ENCODE assay signal across 8 cellular contexts in the genomic region with DNA sequence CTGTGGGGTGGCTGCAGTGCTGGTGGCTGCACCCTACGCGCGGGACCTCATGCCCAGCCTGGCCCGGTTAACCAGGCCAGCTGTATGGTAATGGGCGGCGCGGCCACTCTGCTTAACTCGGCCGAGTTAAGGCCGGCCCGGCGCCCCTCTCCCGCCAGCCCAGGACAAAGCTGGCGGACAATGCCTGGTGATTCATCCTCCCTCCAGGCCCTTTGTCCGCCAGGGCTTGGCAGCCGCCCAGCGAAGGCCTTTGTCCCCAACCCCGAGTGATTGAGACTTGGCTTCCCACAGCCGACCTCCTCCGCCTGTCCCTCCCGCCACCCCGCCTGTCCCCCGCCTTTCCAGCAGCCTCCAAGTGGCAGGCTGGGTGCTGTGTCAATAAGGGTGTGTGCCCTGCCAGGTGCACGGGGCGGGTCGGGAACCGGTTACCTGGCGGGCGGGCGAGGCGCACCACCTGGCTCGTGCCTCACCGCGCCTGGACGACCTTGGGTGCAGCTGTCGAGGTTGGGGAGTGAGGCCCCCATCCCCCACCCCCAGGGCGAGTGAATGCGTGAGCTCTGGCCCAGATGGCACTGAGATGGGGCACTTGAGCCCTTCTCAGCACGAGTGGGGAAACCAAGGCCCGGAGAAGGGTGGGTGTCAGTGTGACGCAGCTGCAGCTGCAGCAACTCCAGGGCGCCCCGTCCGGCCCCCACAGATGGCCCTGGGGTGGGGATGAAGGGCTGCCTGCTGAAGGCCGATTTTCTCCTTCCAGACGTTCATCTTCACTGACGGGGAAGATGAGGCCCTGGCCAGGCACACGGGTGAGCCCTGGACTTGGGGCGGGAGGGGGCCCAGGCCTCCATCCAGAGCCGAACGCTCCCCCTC. TPM values are rescaled to one million over a fixed set of nuclear protein-coding genes. Genes with fewer than 3 reads are reported as not detected.
DNase-seq lines count a peak whose midpoint lies in the region; ATAC-seq and TF ChIP-seq lines count a peak whose summit lies in the region.

No MANE protein-coding gene starts in this region.

- CTCF ChIA-PET in activated CD8-positive, alpha-beta memory T cell treated with anti-CD3 and anti-CD28 coated beads, Interleukin-2, amount 10 ng/mL, durations not matched to agents 7 days and 5 days (lab: Charles Lee): no interaction called here

- peak overlapping the region; percentile 96 for H3K4me3 Mint-ChIP-seq in activated CD8-positive, alpha-beta memory T cell treated with anti-CD3 and anti-CD28 coated beads, Interleukin-2, amount 10 ng/mL, durations not matched to agents 7 days and 5 days
- peak overlapping the region; percentile 41 to 98 for H3K4me3 Mint-ChIP-seq in effector memory CD8-positive, alpha-beta T cell

- H3K27me3 ChIP-seq in Peyer's patch (no peaks in the 10 kb centered on the region), upper lobe of left lung (peaks cover 0 to 5% (median 1%) of the 10 kb centered on the region in 4 donors)

- peak overlapping the region in 2 of 4 donors; percentile 71 to 73 for H3K4me3 ChIP-seq in Peyer's patch
- peak overlapping the region in 3 of 4 donors; percentile 56 to 71 (median 68) for H3K4me3 ChIP-seq in upper lobe of left lung

- peaks cover 61% of the 10 kb centered on the region for H3K4me1 Mint-ChIP-seq in activated CD8-positive, alpha-beta memory T cell treated with anti-CD3 and anti-CD28 coated beads, Interleukin-2, amount 10 ng/mL, durations not matched to agents 7 days and 5 days
- H3K4me1 Mint-ChIP-seq in effector memory CD8-positive, alpha-beta T cell (ENCODE audit: low read depth in 2 of 2): peaks cover 39 to 49% of the 10 kb centered on the region in 2 donors

- H3K36me3 ChIP-seq in Peyer's patch (peaks cover 0 to 32% (median 0%) of the 10 kb centered on the region in 3 donors), upper lobe of left lung (peaks cover 0 to 29% (median 19%) of the 10 kb centered on the region in 4 donors)

- no peak overlapping the region for H3K27ac Mint-ChIP-seq in activated CD8-positive, alpha-beta memory T cell treated with anti-CD3 and anti-CD28 coated beads, Interleukin-2, amount 10 ng/mL, durations not matched to agents 7 days and 5 days
- H3K27ac Mint-ChIP-seq in effector memory CD8-positive, alpha-beta T cell: peak overlapping the region in 1 of 2 donors; percentile 97

- H3K27me3 Mint-ChIP-seq in activated CD8-positive, alpha-beta memory T cell treated with anti-CD3 and anti-CD28 coated beads, Interleukin-2, amount 10 ng/mL, durations not matched to agents 7 days and 5 days: no peaks in the 10 kb centered on the region
- H3K27me3 Mint-ChIP-seq in effector memory CD8-positive, alpha-beta T cell: no peaks in the 10 kb centered on the region

- no peaks in the 10 kb centered on the region for H3K9me3 ChIP-seq in Peyer's patch
- H3K9me3 ChIP-seq in upper lobe of left lung: no peaks in the 10 kb centered on the region

- no peak for DNase-seq in activated CD8-positive, alpha-beta memory T cell treated with anti-CD3 and anti-CD28 coated beads, Interleukin-2, amount 10 ng/mL, durations not matched to agents 7 days and 5 days
- no peak for DNase-seq in activated CD8-positive, alpha-beta memory T cell treated with anti-CD3 and anti-CD28 coated beads, Interleukin-2, amount 50 U/mL, for 48 hours
- DNase-seq in Peyer's patch (peak in 2 of 3 donors; percentile 94 to 98), medulla oblongata (ENCODE audit: extremely low spot score) (peak; percentile 95), upper lobe of left lung (peak; percentile 93)
- DNase-seq in effector memory CD8-positive, alpha-beta T cell: no peak
- no peak for DNase-seq in activated naive CD4-positive, alpha-beta T cell treated with anti-CD3 and anti-CD28 coated beads, Interleukin-2, amount 50 U/mL, for 16 hours

- H3K27ac ChIP-seq in Peyer's patch (peak overlapping the region; percentile 85 to 99 (median 94)), upper lobe of left lung (peak overlapping the region; percentile 83 to 96 (median 90))

- 58 to 61% methylated on average over 21 to 35 of the region's 51 CpGs for WGBS in upper lobe of left lung, 2 donors

- peaks cover 26% of the 10 kb centered on the region for H3K36me3 Mint-ChIP-seq in activated CD8-positive, alpha-beta memory T cell treated with anti-CD3 and anti-CD28 coated beads, Interleukin-2, amount 10 ng/mL, durations not matched to agents 7 days and 5 days
- H3K36me3 Mint-ChIP-seq in effector memory CD8-positive, alpha-beta T cell (ENCODE audit: insufficient read depth): peaks cover 88% of the 10 kb centered on the region

- TF ChIP-seq EP300 in upper lobe of left lung (IDR thresholded peaks at IDR 0.05): no peak

- H3K4me1 ChIP-seq in Peyer's patch (peaks cover 15 to 85% (median 64%) of the 10 kb centered on the region in 4 donors), upper lobe of left lung (peaks cover 78 to 98% (median 92%) of the 10 kb centered on the region in 4 donors)

- no peaks in the 10 kb centered on the region for H3K9me3 Mint-ChIP-seq in activated CD8-positive, alpha-beta memory T cell treated with anti-CD3 and anti-CD28 coated beads, Interleukin-2, amount 10 ng/mL, durations not matched to agents 7 days and 5 days (ENCODE audit: low read depth)
- no peaks in the 10 kb centered on the region for H3K9me3 Mint-ChIP-seq in effector memory CD8-positive, alpha-beta T cell

- ATAC-seq in activated CD8-positive, alpha-beta memory T cell treated with anti-CD3 and anti-CD28 coated beads, Interleukin-2, amount 10 ng/mL, durations not matched to agents 7 days and 5 days: no peak
- no peak for ATAC-seq in effector memory CD8-positive, alpha-beta T cell (replicated peaks)
- peak; percentile 16 to 74 for ATAC-seq in upper lobe of left lung (ENCODE audit: low FRiP score in 2 of 2)
- ATAC-seq in GM19452 (IDR thresholded peaks at IDR 0.05; ENCODE audit: unreplicated experiment): no peak

- TF ChIP-seq POLR2A in Peyer's patch (IDR thresholded peaks at IDR 0.05) (peak; percentile 49 to 53), upper lobe of left lung (IDR thresholded peaks at IDR 0.05) (no peak)

- TF ChIP-seq CTCF in Peyer's patch (IDR thresholded peaks at IDR 0.05) (peak in 3 of 6 experiments; percentile 13 to 21 (median 15)), upper lobe of left lung (IDR thresholded peaks at IDR 0.05) (peak in 1 of 6 experiments; percentile 25)

RNA-seq across cellular contexts. Expression of a gene that starts 4.6 kb away (rescaled TPM):
- 100 to 1,000 TPM; 101 to 104 TPM for total RNA-seq in activated CD8-positive, alpha-beta memory T cell treated with anti-CD3 and anti-CD28 coated beads, Interleukin-2, amount 10 ng/mL, durations not matched to agents 7 days and 5 days
- total RNA-seq in Peyer's patch (100 to 1,000 TPM in 1 of 4 donors, 10 to 100 TPM in 3; 22.3 to 104 (median 41.7) TPM), upper lobe of left lung (10 to 100 TPM; 30.6 to 62.9 (median 45.2) TPM)

RNA-seq across cellular contexts. Expression of a gene that starts 31.1 kb away (rescaled TPM):
- 10 to 100 TPM; 41.5 to 43.5 TPM for total RNA-seq in activated CD8-positive, alpha-beta memory T cell treated with anti-CD3 and anti-CD28 coated beads, Interleukin-2, amount 10 ng/mL, durations not matched to agents 7 days and 5 days
- total RNA-seq in Peyer's patch (10 to 100 TPM; 43.3 to 73.3 (median 54.1) TPM), upper lobe of left lung (10 to 100 TPM; 23.9 to 68.3 (median 31.0) TPM)

RNA-seq across cellular contexts. Expression of a gene that starts 34.6 kb away (rescaled TPM):
- 10 to 100 TPM; 14.9 to 15.2 TPM for total RNA-seq in activated CD8-positive, alpha-beta memory T cell treated with anti-CD3 and anti-CD28 coated beads, Interleukin-2, amount 10 ng/mL, durations not matched to agents 7 days and 5 days
- 100 to 1,000 TPM in 1 of 4 donors, 10 to 100 TPM in 3; 30.0 to 159 (median 72.2) TPM for total RNA-seq in Peyer's patch
- total RNA-seq in upper lobe of left lung: 10 to 100 TPM; 18.0 to 51.3 (median 23.9) TPM

RNA-seq across cellular contexts. Expression of a gene that starts 48.0 kb away (rescaled TPM):
- total RNA-seq in activated CD8-positive, alpha-beta memory T cell treated with anti-CD3 and anti-CD28 coated beads, Interleukin-2, amount 10 ng/mL, durations not matched to agents 7 days and 5 days: not detected
- total RNA-seq in Peyer's patch (not detected), upper lobe of left lung (not detected)

Comparison
In these comparisons a context has a peak if more than half of its experiments do, and no peak if none do; other contexts are left out.
1. ATAC-seq: peak in upper lobe of left lung (2 of 2); none in activated CD8-positive, alpha-beta memory T cell treated with anti-CD3 and anti-CD28 coated beads, Interleukin-2, amount 10 ng/mL, durations not matched to agents 7 days and 5 days (single experiment), effector memory CD8-positive, alpha-beta T cell (single experiment) and GM19452 (single experiment).
2. DNase-seq: peak in Peyer's patch (2 of 3), medulla oblongata (single experiment) and upper lobe of left lung (2 of 2); none in activated CD8-positive, alpha-beta memory T cell treated with anti-CD3 and anti-CD28 coated beads, Interleukin-2, amount 10 ng/mL, durations not matched to agents 7 days and 5 days (single experiment), activated CD8-positive, alpha-beta memory T cell treated with anti-CD3 and anti-CD28 coated beads, Interleukin-2, amount 50 U/mL, for 48 hours (single experiment), effector memory CD8-positive, alpha-beta T cell (0 of 3) and activated naive CD4-positive, alpha-beta T cell treated with anti-CD3 and anti-CD28 coated beads, Interleukin-2, amount 50 U/mL, for 16 hours (single experiment).
3. POLR2A ChIP-seq: peak in Peyer's patch (2 of 2); none in upper lobe of left lung (0 of 4).